ENCODE assay signal across 1 cellular context in genomic region chr12:54571166-54571856, GRCh38.
TF ChIP-seq lines count a peak whose summit lies in the region.

No MANE protein-coding gene starts in this region.

TF ChIP-seq in H1, 55 proteins besides CTCF, POLR2A, EP300 and RAD21:
- TF ChIP-seq TAF7 (optimal IDR thresholded peaks at IDR 0.05; ENCODE audit: borderline replicate concordance, low read depth, low read length) (peak; percentile 31), SP1 (IDR thresholded peaks at IDR 0.05; ENCODE audit: low read depth, low read length) (peak; percentile 42; the same call in 1 of the 2 replicates), SIX5 (IDR thresholded peaks at IDR 0.05; ENCODE audit: low read depth, low read length) (no peak), RBBP5 (IDR thresholded peaks at IDR 0.05; ENCODE audit: borderline replicate concordance, low read depth, low read length) (no peak), ASH2L (IDR thresholded peaks at IDR 0.05; ENCODE audit: low read length) (peak; percentile 36)
